ENCODE assay signal across 23 cellular contexts in genomic region chr1:201255470-201256362, GRCh38. TPM values are rescaled to one million over a fixed set of nuclear protein-coding genes. Genes with fewer than 3 reads are reported as not detected.
A peak's percentile ranks its signal among the peaks of the same experiment; 100 is the strongest.
DNase-seq lines count a peak whose midpoint lies in the region; TF ChIP-seq lines count a peak whose summit lies in the region.
"Had no signal": no experiment of that assay in that cellular context is flagged by ENCODE, and none has a peak within 500 bp of the region (broad histone marks: within the 10 kb centered on the region; RNA-seq: fewer than 3 reads in every experiment).

No MANE protein-coding gene starts in this region.

- H3K4me1 ChIP-seq in spleen: peaks cover 0 to 19% (median 0%) of the 10 kb centered on the region in 6 donors
- H3K4me1 ChIP-seq: Caco-2, HAP-1 had no signal

- H3K9me3 Mint-ChIP-seq in CD14-positive monocyte: no peaks in the 10 kb centered on the region
- H3K9me3 Mint-ChIP-seq: CD4-positive, alpha-beta T cell had no signal

- no peaks in the 10 kb centered on the region for H3K36me3 ChIP-seq in spleen
- H3K36me3 ChIP-seq: HAP-1, Peyer's patch, SJSA1 had no signal

- peaks cover 0 to 37% (median 14%) of the 10 kb centered on the region in 7 donors for H3K27me3 ChIP-seq in spleen (replicated peaks in 1 of 7)
- H3K27me3 ChIP-seq: Peyer's patch had no signal

- peaks cover 9 to 17% (median 12%) of the 10 kb centered on the region in 3 donors for H3K27me3 Mint-ChIP-seq in CD14-positive monocyte (ENCODE audit: low read depth in 3 of 3)

- TF ChIP-seq POLR2A in spleen (IDR thresholded peaks at IDR 0.05): no peak

- H3K4me3 ChIP-seq in spleen: no peak overlapping the region
- H3K4me3 ChIP-seq: A549, GM12878, GM23248, HAP-1, Peyer's patch, SJSA1 had no signal

- no peak overlapping the region for H3K4me3 Mint-ChIP-seq in CD14-positive monocyte
- H3K4me3 Mint-ChIP-seq: CD4-positive, alpha-beta T cell had no signal

- H3K36me3 Mint-ChIP-seq in CD14-positive monocyte: no peaks in the 10 kb centered on the region

- TF ChIP-seq CTCF in GM13977 (IDR thresholded peaks at IDR 0.05; ENCODE audit: extremely low read depth, insufficient read depth, missing control alignments) (no peak), VCaP (conservative IDR thresholded peaks at IDR 0.05) (no peak), spleen (IDR thresholded peaks at IDR 0.05 in 8 of 11, conservative IDR thresholded peaks at IDR 0.05 in 3 of 11) (no peak), CD14-positive monocyte (IDR thresholded peaks at IDR 0.05) (no peak)

- no peaks in the 10 kb centered on the region for H3K9me3 ChIP-seq in spleen
- H3K9me3 ChIP-seq: A549, Caco-2, HAP-1, Peyer's patch, SJSA1 had no signal

- 79 to 90% (median 87%) methylated on average over 17 of the region's 17 CpGs for WGBS in spleen, 5 donors

- DNase-seq in GM13977 (ENCODE audit: low spot score) (peak; percentile 17), islet precursor cell (peak; percentile 49), spleen (peak; percentile 70), CD14-positive monocyte (ENCODE audit: low spot score) (no peak), Ammon's horn (ENCODE audit: low spot score) (no peak), amniotic stem cell (lab: John Stamatoyannopoulos, UW) (no peak)
- DNase-seq: Caco-2; CD4-positive, alpha-beta T cell; DMS 273 treated with DMSO at 0.1 percent for 48 hours; DMS79 treated with DMSO at 0.1 percent for 48 hours; GM23248; Kasumi-1; NCI-H1694; NCI-H2081 treated with DMSO at 0.1 percent for 48 hours; NCI-H446; NCI-H526 had no signal

- in situ Hi-C loops in GM13977 (cut with MboI; ENCODE audit: low pct_unique_long_range_greater_than_20kb, low sequenced_read_pairs, unreplicated experiment): no loop called here

- no peak overlapping the region for H3K27ac Mint-ChIP-seq in CD14-positive monocyte
- H3K27ac Mint-ChIP-seq: CD4-positive, alpha-beta T cell had no signal

- intact Hi-C loops in spleen (cut with DNase I; ENCODE audit: low total_unique reads): loop anchor here (5.0 kb wide), 1 partner anchor 107 kb away; no protein-coding TSS in a partner anchor
- intact Hi-C loops in CD14-positive monocyte (cut with micrococcal nuclease): no loop called here

- H3K4me1 Mint-ChIP-seq in CD14-positive monocyte: no peaks in the 10 kb centered on the region

- H3K27ac ChIP-seq in VCaP (peak overlapping the region; percentile 47; the same call in 1 of the 2 replicates), spleen (no peak overlapping the region)
- H3K27ac ChIP-seq: GM23248, Peyer's patch, SJSA1 had no signal

RNA-seq across cellular contexts. Expression of gene PKP1, which starts 27.6 kb away (rescaled TPM):
- not detected for total RNA-seq in spleen
- polyA plus RNA-seq in spleen: under 1 TPM; 0.04 to 0.10 (median 0.06) TPM
- not detected for polyA plus RNA-seq in CD14-positive monocyte
- total RNA-seq: Caco-2; CD4-positive, alpha-beta T cell; GM12878; OCI-LY7; SJSA1 had no signal
- polyA plus RNA-seq: A549 had no signal

Comparison
In these comparisons a context has a peak if more than half of its experiments do, and no peak if none do; other contexts are left out.
1. DNase-seq: peak in GM13977 (single experiment), islet precursor cell (single experiment) and spleen (single experiment); none in CD14-positive monocyte (single experiment), Ammon's horn (single experiment) and amniotic stem cell (single experiment).